In the genomic region with DNA sequence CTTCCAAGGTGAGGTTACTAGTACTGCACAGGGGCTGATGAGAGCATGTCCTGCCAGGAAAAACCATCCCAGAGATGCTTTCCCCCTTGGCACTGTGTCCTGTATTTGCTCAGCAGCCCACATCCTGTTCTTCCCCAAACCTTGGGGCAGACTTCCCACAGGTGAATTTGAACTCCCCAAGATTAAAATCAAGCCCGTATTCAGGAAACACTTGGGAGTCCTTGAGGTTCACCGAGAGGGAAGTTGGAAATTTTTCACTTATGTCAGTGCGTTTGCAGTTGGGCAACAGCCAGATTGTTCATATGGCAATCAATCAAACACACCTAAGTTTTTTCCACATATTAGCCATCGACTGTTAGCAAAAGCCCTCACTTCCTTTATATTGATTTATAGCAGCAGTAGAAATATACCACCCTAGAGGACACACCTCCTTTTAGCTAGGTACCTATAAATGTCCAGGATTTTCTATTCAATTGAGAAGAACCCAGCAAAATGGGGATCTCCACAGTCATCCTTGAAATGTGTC, we compare ENCODE assay signal across 28 cellular contexts. TPM values are rescaled to one million over a fixed set of nuclear protein-coding genes. Genes with fewer than 3 reads are reported as not detected.
DNase-seq lines count a peak whose midpoint lies in the region; ATAC-seq and TF ChIP-seq lines count a peak whose summit lies in the region.
"Had no signal": no experiment of that assay in that cellular context is flagged by ENCODE, and none has a peak within 500 bp of the region (broad histone marks: within the 10 kb centered on the region; RNA-seq: fewer than 3 reads in every experiment).

A gene (plus strand): TSS at position 476 of the 526 bp plus-strand sequence. CDS start 17 bp downstream, at position 493.

- peak; percentile 33 for DNase-seq in MCF 10A (ENCODE audit: unreplicated experiment)
- no peak for DNase-seq in breast epithelium (ENCODE audit: low spot score in 2 of 2)
- no peak for DNase-seq in mucosa of descending colon
- DNase-seq in HuH-7.5 (ENCODE audit: low spot score), result no peak
- DNase-seq in NCI-H1930 (lab: John Stamatoyannopoulos, UW), result no peak
- no peak for DNase-seq in nucleus accumbens (lab: John Stamatoyannopoulos, UW)
- DNase-seq in NCI-H1048 (lab: John Stamatoyannopoulos, UW), result no peak
- DNase-seq: activated CD4-positive, alpha-beta T cell treated with anti-CD3 and anti-CD28 coated beads for 36 hours; activated T-cell treated with anti-CD3 and anti-CD28 coated beads, Interleukin-2, amount 50 U/mL, for 24 hours; AML-193; amniotic stem cell; COR-L47; DND-41; glutamatergic neuron; kidney; naive thymus-derived CD8-positive, alpha-beta T cell; NCI-H146; NCI-H526; retina; stimulated activated CD4-positive, alpha-beta T cell treated with anti-CD3 and anti-CD28 coated beads, Interleukin-4, amount 100 ng/mL, for 1 hour; stimulated activated naive B cell treated with anti-CD40 and anti-IgM and Interleukin-4, amounts not matched to agents 10 μg/mL and 1 μg/mL and 100 μg/mL, for 72 hours had no signal

- intact Hi-C loops in MCF 10A (cut with micrococcal nuclease), result no loop called here
- intact Hi-C loops in breast epithelium (cut with DNase I; ENCODE audit: low total_unique reads), result loop anchor here (10.0 kb wide), 1 partner anchor 266 kb away; no protein-coding TSS in a partner anchor
- intact Hi-C loops in mucosa of descending colon (cut with DNase I, micrococcal nuclease), result loop anchor here in 1 of 2 donors (10.0 kb wide), 1 partner anchor 106 kb away; a partner anchor contains a TSS

- H3K27me3 Mint-ChIP-seq in MCF 10A (ENCODE audit: insufficient read depth, unreplicated experiment), result no peaks in the 10 kb centered on the region

- H3K27ac Mint-ChIP-seq in MCF 10A (ENCODE audit: low read depth, unreplicated experiment), result no peak within 1 kb of the TSS
- H3K27ac Mint-ChIP-seq: activated CD4-positive, alpha-beta T cell treated with anti-CD3 and anti-CD28 coated beads for 36 hours; activated T-cell treated with anti-CD3 and anti-CD28 coated beads, Interleukin-2, amount 50 U/mL, for 24 hours; stimulated activated naive B cell treated with anti-CD40 and anti-IgM and Interleukin-4, amounts not matched to agents 10 μg/mL and 1 μg/mL and 100 μg/mL, for 72 hours; T-helper 1 cell treated with Interleukin-12 subunit alpha and Interleukin-12 subunit beta and Interleukin-4 antibody, amounts not matched to agents 30 μg/mL and 1 μg/mL, for 36 hours had no signal

- CTCF ChIA-PET in MCF 10A (lab: Yijun Ruan, JAX), result no interaction called here

- peaks cover 22% of the 10 kb centered on the region for H3K4me1 Mint-ChIP-seq in MCF 10A (ENCODE audit: insufficient read depth, unreplicated experiment)
- H3K4me1 Mint-ChIP-seq: stimulated activated naive B cell treated with anti-CD40 and anti-IgM and Interleukin-4, amounts not matched to agents 10 μg/mL and 1 μg/mL and 100 μg/mL, for 72 hours had no signal

- POLR2A ChIA-PET in MCF 10A (lab: Yijun Ruan, JAX), result interaction anchor here (1.2 to 1.5 kb wide), 2 partner anchors 38 to 92 kb away, joined by 4 read pairs; no protein-coding TSS in a partner anchor

- H3K9me3 Mint-ChIP-seq in MCF 10A (ENCODE audit: unreplicated experiment), result no peaks in the 10 kb centered on the region
- H3K9me3 Mint-ChIP-seq: activated T-cell treated with anti-CD3 and anti-CD28 coated beads, Interleukin-2, amount 50 U/mL, for 24 hours; naive thymus-derived CD8-positive, alpha-beta T cell; stimulated activated naive B cell treated with anti-CD40 and anti-IgM and Interleukin-4, amounts not matched to agents 10 μg/mL and 1 μg/mL and 100 μg/mL, for 72 hours; T-helper 1 cell treated with Interleukin-12 subunit alpha and Interleukin-12 subunit beta and Interleukin-4 antibody, amounts not matched to agents 30 μg/mL and 1 μg/mL, for 36 hours had no signal

- H3K36me3 ChIP-seq in breast epithelium (no peaks in the 10 kb centered on the region), duodenal mucosa (ENCODE audit: control insufficient read depth in 1 of 2, insufficient read depth in 2 of 2, low read length in 2 of 2) (peaks cover 0 to 9% of the 10 kb centered on the region in 2 donors), mucosa of descending colon (ENCODE audit: low read depth) (no peaks in the 10 kb centered on the region)
- H3K36me3 ChIP-seq: cardiac muscle cell, suprapubic skin had no signal

- TF ChIP-seq POLR2A in breast epithelium (IDR thresholded peaks at IDR 0.05), result no peak

- TF ChIP-seq CTCF in MCF 10A (IDR thresholded peaks at IDR 0.05; ENCODE audit: unreplicated experiment) (no peak), breast epithelium (IDR thresholded peaks at IDR 0.05) (no peak), mucosa of descending colon (IDR thresholded peaks at IDR 0.05) (no peak)

- H3K36me3 Mint-ChIP-seq in MCF 10A (ENCODE audit: insufficient read depth, unreplicated experiment), result no peaks in the 10 kb centered on the region
- H3K36me3 Mint-ChIP-seq: naive thymus-derived CD8-positive, alpha-beta T cell; stimulated activated naive B cell treated with anti-CD40 and anti-IgM and Interleukin-4, amounts not matched to agents 10 μg/mL and 1 μg/mL and 100 μg/mL, for 72 hours had no signal

- no peak within 1 kb of the TSS for H3K4me3 Mint-ChIP-seq in MCF 10A (ENCODE audit: unreplicated experiment)
- H3K4me3 Mint-ChIP-seq: activated CD4-positive, alpha-beta T cell treated with anti-CD3 and anti-CD28 coated beads for 36 hours; activated T-cell treated with anti-CD3 and anti-CD28 coated beads, Interleukin-2, amount 50 U/mL, for 24 hours; stimulated activated naive B cell treated with anti-CD40 and anti-IgM and Interleukin-4, amounts not matched to agents 10 μg/mL and 1 μg/mL and 100 μg/mL, for 72 hours; T-helper 1 cell treated with Interleukin-12 subunit alpha and Interleukin-12 subunit beta and Interleukin-4 antibody, amounts not matched to agents 30 μg/mL and 1 μg/mL, for 36 hours had no signal

- H3K9ac ChIP-seq in duodenal mucosa (ENCODE audit: low read depth in 1 of 2, low read length in 2 of 2), result peak within 1 kb of the TSS; percentile 49 to 68

- H3K27ac ChIP-seq in breast epithelium (no peak within 1 kb of the TSS), duodenal mucosa (ENCODE audit: low read depth, low read length) (peak within 1 kb of the TSS; percentile 39)
- H3K27ac ChIP-seq: cardiac muscle cell, SK-N-MC, suprapubic skin had no signal

- H3K9me3 ChIP-seq in breast epithelium (no peaks in the 10 kb centered on the region), duodenal mucosa (ENCODE audit: control insufficient read depth in 1 of 2, low read length in 2 of 2) (no peaks in the 10 kb centered on the region), mucosa of descending colon (no peaks in the 10 kb centered on the region)
- H3K9me3 ChIP-seq: suprapubic skin had no signal

- H3K4me1 ChIP-seq in breast epithelium (no peaks in the 10 kb centered on the region), duodenal mucosa (ENCODE audit: control insufficient read depth in 1 of 2, insufficient read depth in 2 of 2, low read length in 2 of 2) (peaks cover 24 to 44% of the 10 kb centered on the region in 2 donors), mucosa of descending colon (ENCODE audit: low read depth) (no peaks in the 10 kb centered on the region)

- H3K27me3 ChIP-seq in breast epithelium (no peaks in the 10 kb centered on the region), duodenal mucosa (ENCODE audit: control insufficient read depth in 1 of 2, insufficient read depth in 2 of 2, low read length in 2 of 2) (peaks cover 0 to 6% of the 10 kb centered on the region in 2 donors)
- H3K27me3 ChIP-seq: cardiac muscle cell had no signal

- no peak within 1 kb of the TSS for H3K4me3 ChIP-seq in breast epithelium
- H3K4me3 ChIP-seq in duodenal mucosa (ENCODE audit: low read depth in 1 of 2, low read length in 2 of 2), result peak within 1 kb of the TSS; percentile 61 to 63
- H3K4me3 ChIP-seq in mucosa of descending colon, result no peak within 1 kb of the TSS
- H3K4me3 ChIP-seq: cardiac muscle cell, K562, SK-N-MC, suprapubic skin had no signal

- ATAC-seq in mucosa of descending colon, result peak; percentile 25
- ATAC-seq: activated CD4-positive, alpha-beta T cell treated with anti-CD3 and anti-CD28 coated beads for 36 hours; K562; naive thymus-derived CD8-positive, alpha-beta T cell; stimulated activated naive B cell treated with anti-CD40 and anti-IgM and Interleukin-4, amounts not matched to agents 10 μg/mL and 1 μg/mL and 100 μg/mL, for 72 hours had no signal

- BruUV-seq in MCF 10A (replicated peaks; lab: Mats Ljungman, UMichigan), result no TSS peak

RNA-seq across cellular contexts. Expression of the gene that starts here (rescaled TPM):
- total RNA-seq in MCF 10A (2022) (4.4 and 7.6 TPM in 2 replicates), breast epithelium (1 to 10 TPM in 1 of 3 donors, under 1 TPM in 1, not detected in 1; 0.15 to 2.3 TPM), mucosa of descending colon (1,000 to 10,000 TPM in 1 of 3 donors, 100 to 1,000 TPM in 1, 10 to 100 TPM in 1; 37.2 to 2,543 (median 408) TPM)
- total RNA-seq: A172; activated CD4-positive, alpha-beta T cell treated with anti-CD3 and anti-CD28 coated beads for 36 hours; cardiac muscle cell; naive thymus-derived CD8-positive, alpha-beta T cell had no signal

Comparison
In these comparisons a context has a peak if more than half of its experiments do, and no peak if none do; other contexts are left out.
1. H3K4me3 ChIP-seq: peak in duodenal mucosa (2 of 2); none in breast epithelium (0 of 3) and mucosa of descending colon (single experiment).